In the genomic region with DNA sequence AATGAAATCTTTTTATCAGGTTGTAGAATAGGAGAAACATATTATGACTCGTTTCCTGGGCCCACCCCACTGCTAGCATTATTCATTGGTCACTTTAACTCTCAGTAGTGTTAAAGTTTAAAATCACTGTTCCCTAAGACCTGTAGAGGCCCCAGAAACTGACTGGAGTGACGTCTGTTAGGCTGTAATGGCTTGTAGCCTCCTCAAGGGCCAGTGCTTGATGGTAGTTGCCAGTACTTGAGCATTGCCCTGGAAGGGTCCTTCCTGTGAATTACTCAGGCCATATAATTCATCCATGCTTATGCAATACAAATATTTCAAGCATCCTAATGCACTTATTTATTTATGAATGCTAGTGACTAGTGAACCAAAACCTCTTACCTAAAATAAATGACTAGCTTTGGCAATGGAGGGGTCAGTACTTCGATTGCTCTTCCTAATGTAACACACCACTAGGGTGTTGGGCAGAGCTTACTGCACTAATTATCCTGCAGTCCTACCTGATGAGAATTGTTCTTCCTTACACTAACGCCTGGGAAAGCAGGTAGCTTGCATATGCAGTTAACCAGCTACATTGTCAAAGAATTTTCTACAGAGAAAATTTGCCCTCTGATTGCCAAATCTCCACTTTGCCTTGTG, we compare ENCODE assay signal across 8 cellular contexts.
DNase-seq lines count a peak whose midpoint lies in the region; ATAC-seq and TF ChIP-seq lines count a peak whose summit lies in the region.

No MANE protein-coding gene starts in this region.

- no peaks in the 10 kb centered on the region for H3K36me3 ChIP-seq in muscle layer of duodenum (ENCODE audit: control insufficient read depth in 1 of 2, insufficient read depth in 2 of 2, low read length in 2 of 2)

- H3K4me1 Mint-ChIP-seq in activated naive CD8-positive, alpha-beta T cell treated with anti-CD3 and anti-CD28 coated beads, Interleukin-2, amount 50 U/mL, for 24 hours = peaks cover 99% of the 10 kb centered on the region

- H3K27ac ChIP-seq in muscle layer of duodenum (ENCODE audit: low read length) = peak overlapping the region; percentile 53

- DNase-seq in EH (ENCODE audit: low read depth) (peak; percentile 32), erythroblast (lab: John Stamatoyannopoulos, UW) (no peak), ecto neural progenitor cell (ENCODE audit: low spot score) (no peak)
- no peak for DNase-seq in activated naive CD8-positive, alpha-beta T cell treated with anti-CD3 and anti-CD28 coated beads, Interleukin-2, amount 50 U/mL, for 24 hours
- no peak for DNase-seq in central memory CD4-positive, alpha-beta T cell

- peaks cover 14 to 23% of the 10 kb centered on the region in 2 donors for H3K4me1 ChIP-seq in muscle layer of duodenum (ENCODE audit: control insufficient read depth in 1 of 2, insufficient read depth in 2 of 2, low read length in 2 of 2)

- no peak overlapping the region for H3K4me3 ChIP-seq in muscle layer of duodenum (ENCODE audit: low read depth in 1 of 2, low read length in 2 of 2)

- H3K9me3 Mint-ChIP-seq in activated naive CD8-positive, alpha-beta T cell treated with anti-CD3 and anti-CD28 coated beads, Interleukin-2, amount 50 U/mL, for 24 hours = no peaks in the 10 kb centered on the region

- no peaks in the 10 kb centered on the region for H3K9me3 ChIP-seq in muscle layer of duodenum (ENCODE audit: control insufficient read depth in 1 of 2, low read length in 2 of 2)

- peaks cover 12% of the 10 kb centered on the region for H3K36me3 Mint-ChIP-seq in activated naive CD8-positive, alpha-beta T cell treated with anti-CD3 and anti-CD28 coated beads, Interleukin-2, amount 50 U/mL, for 24 hours (ENCODE audit: low read depth)

- ATAC-seq in HG03354 (IDR thresholded peaks at IDR 0.05; ENCODE audit: poor library complexity, severe bottlenecking, unreplicated experiment) (peak; percentile 2), HG02885 (IDR thresholded peaks at IDR 0.05; ENCODE audit: poor library complexity, unreplicated experiment) (no peak)
- no peak for ATAC-seq in activated naive CD8-positive, alpha-beta T cell treated with anti-CD3 and anti-CD28 coated beads, Interleukin-2, amount 50 U/mL, for 24 hours

- H3K4me3 Mint-ChIP-seq in activated naive CD8-positive, alpha-beta T cell treated with anti-CD3 and anti-CD28 coated beads, Interleukin-2, amount 50 U/mL, for 24 hours = peak overlapping the region; percentile 68

- TF ChIP-seq POLR2A in erythroblast (IDR thresholded peaks at IDR 0.05; ENCODE audit: low read length) = no peak

- no peaks in the 10 kb centered on the region for H3K27me3 Mint-ChIP-seq in activated naive CD8-positive, alpha-beta T cell treated with anti-CD3 and anti-CD28 coated beads, Interleukin-2, amount 50 U/mL, for 24 hours

- peak overlapping the region; percentile 96 for H3K27ac Mint-ChIP-seq in activated naive CD8-positive, alpha-beta T cell treated with anti-CD3 and anti-CD28 coated beads, Interleukin-2, amount 50 U/mL, for 24 hours

- no peaks in the 10 kb centered on the region for H3K27me3 ChIP-seq in muscle layer of duodenum (ENCODE audit: low read depth, low read length)
